In the genomic region with DNA sequence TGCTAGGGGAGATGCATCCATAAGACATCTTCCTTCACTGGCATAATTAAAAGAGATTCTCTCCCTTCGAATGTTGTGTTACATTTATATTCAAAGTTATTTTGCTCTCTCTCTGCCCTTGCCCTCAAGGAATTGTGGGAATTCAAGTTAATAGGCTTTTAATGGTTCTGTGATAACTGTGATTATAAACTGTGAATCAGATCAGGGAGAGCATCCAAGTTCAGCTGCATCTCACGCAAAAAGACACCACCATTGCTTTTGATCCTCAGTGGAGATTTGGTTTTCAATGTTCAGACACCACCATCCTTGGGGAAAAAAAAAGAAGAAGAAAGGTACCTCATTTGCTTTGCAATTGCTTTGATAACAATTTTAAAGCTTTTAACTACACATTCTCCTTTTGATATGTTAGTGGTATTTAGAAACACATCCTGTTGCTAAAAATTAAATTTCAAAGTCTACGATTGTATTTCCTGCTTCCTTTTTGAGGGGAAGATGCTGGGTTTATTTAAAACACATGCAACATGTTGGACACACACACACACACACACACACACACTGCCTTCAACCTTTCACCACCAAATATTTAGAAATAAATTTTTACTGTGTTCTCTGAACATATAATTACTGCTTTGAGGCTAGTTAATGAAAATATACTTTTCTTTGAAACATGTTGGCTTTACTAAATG, we compare ENCODE assay signal across 1 cellular context.
TF ChIP-seq lines count a peak whose summit lies in the region.

No MANE protein-coding gene starts in this region.

TF ChIP-seq in GM23338, 12 proteins besides CTCF, POLR2A, EP300 and RAD21 (continued from another document):
- TF ChIP-seq EZH2phosphoT487 (IDR thresholded peaks at IDR 0.05; ENCODE audit: unreplicated experiment), result no peak
- TF ChIP-seq, protein P1, sequence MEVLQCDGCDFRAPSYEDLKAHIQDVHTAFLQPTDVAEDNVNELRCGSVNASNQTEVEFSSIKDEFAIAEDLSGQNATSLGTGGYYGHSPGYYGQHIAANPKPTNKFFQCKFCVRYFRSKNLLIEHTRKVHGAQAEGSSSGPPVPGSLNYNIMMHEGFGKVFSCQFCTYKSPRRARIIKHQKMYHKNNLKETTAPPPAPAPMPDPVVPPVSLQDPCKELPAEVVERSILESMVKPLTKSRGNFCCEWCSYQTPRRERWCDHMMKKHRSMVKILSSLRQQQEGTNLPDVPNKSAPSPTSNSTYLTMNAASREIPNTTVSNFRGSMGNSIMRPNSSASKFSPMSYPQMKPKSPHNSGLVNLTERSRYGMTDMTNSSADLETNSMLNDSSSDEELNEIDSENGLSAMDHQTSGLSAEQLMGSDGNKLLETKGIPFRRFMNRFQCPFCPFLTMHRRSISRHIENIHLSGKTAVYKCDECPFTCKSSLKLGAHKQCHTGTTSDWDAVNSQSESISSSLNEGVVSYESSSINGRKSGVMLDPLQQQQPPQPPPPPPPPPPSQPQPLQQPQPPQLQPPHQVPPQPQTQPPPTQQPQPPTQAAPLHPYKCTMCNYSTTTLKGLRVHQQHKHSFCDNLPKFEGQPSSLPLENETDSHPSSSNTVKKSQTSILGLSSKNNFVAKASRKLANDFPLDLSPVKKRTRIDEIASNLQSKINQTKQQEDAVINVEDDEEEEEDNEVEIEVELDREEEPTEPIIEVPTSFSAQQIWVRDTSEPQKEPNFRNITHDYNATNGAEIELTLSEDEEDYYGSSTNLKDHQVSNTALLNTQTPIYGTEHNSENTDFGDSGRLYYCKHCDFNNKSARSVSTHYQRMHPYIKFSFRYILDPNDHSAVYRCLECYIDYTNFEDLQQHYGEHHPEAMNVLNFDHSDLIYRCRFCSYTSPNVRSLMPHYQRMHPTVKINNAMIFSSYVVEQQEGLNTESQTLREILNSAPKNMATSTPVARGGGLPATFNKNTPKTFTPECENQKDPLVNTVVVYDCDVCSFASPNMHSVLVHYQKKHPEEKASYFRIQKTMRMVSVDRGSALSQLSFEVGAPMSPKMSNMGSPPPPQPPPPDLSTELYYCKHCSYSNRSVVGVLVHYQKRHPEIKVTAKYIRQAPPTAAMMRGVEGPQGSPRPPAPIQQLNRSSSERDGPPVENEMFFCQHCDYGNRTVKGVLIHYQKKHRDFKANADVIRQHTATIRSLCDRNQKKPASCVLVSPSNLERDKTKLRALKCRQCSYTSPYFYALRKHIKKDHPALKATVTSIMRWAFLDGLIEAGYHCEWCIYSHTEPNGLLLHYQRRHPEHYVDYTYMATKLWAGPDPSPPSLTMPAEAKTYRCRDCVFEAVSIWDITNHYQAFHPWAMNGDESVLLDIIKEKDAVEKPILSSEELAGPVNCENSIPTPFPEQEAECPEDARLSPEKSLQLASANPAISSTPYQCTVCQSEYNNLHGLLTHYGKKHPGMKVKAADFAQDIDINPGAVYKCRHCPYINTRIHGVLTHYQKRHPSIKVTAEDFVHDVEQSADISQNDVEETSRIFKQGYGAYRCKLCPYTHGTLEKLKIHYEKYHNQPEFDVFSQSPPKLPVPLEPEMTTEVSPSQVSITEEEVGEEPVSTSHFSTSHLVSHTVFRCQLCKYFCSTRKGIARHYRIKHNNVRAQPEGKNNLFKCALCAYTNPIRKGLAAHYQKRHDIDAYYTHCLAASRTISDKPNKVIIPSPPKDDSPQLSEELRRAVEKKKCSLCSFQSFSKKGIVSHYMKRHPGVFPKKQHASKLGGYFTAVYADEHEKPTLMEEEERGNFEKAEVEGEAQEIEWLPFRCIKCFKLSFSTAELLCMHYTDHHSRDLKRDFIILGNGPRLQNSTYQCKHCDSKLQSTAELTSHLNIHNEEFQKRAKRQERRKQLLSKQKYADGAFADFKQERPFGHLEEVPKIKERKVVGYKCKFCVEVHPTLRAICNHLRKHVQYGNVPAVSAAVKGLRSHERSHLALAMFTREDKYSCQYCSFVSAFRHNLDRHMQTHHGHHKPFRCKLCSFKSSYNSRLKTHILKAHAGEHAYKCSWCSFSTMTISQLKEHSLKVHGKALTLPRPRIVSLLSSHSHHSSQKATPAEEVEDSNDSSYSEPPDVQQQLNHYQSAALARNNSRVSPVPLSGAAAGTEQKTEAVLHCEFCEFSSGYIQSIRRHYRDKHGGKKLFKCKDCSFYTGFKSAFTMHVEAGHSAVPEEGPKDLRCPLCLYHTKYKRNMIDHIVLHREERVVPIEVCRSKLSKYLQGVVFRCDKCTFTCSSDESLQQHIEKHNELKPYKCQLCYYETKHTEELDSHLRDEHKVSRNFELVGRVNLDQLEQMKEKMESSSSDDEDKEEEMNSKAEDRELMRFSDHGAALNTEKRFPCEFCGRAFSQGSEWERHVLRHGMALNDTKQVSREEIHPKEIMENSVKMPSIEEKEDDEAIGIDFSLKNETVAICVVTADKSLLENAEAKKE (CRISPR knock-in tag; IDR thresholded peaks at IDR 0.05), result no peak
- TF ChIP-seq NANOG (IDR thresholded peaks at IDR 0.05; ENCODE audit: borderline replicate concordance), result no peak
- TF ChIP-seq ZNF331 (CRISPR knock-in tag; IDR thresholded peaks at IDR 0.05; ENCODE audit: low read depth), result no peak
- TF ChIP-seq, protein P2, sequence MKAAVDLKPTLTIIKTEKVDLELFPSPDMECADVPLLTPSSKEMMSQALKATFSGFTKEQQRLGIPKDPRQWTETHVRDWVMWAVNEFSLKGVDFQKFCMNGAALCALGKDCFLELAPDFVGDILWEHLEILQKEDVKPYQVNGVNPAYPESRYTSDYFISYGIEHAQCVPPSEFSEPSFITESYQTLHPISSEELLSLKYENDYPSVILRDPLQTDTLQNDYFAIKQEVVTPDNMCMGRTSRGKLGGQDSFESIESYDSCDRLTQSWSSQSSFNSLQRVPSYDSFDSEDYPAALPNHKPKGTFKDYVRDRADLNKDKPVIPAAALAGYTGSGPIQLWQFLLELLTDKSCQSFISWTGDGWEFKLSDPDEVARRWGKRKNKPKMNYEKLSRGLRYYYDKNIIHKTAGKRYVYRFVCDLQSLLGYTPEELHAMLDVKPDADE (IDR thresholded peaks at IDR 0.05), result no peak
- no peak for TF ChIP-seq ZNF114 (CRISPR knock-in tag; IDR thresholded peaks at IDR 0.05)
- TF ChIP-seq REST (IDR thresholded peaks at IDR 0.05; ENCODE audit: unreplicated experiment), result no peak
- no peak for TF ChIP-seq STAT1 (IDR thresholded peaks at IDR 0.05; ENCODE audit: unreplicated experiment)
